9 cellular contexts compared by ENCODE assay signal in genomic region chr20:38873050-38873581, GRCh38. TPM values are rescaled to one million over a fixed set of nuclear protein-coding genes. Genes with fewer than 3 reads are reported as not detected.
DNase-seq lines count a peak whose midpoint lies in the region; ATAC-seq and TF ChIP-seq lines count a peak whose summit lies in the region.
"Had no signal": no experiment of that assay in that cellular context is flagged by ENCODE, and none has a peak within 500 bp of the region (broad histone marks: within the 10 kb centered on the region; RNA-seq: fewer than 3 reads in every experiment).

No MANE protein-coding gene starts in this region.

- ATAC-seq in GM19463 (IDR thresholded peaks at IDR 0.05; ENCODE audit: unreplicated experiment) (peak; percentile 59), HG03558 (IDR thresholded peaks at IDR 0.05; ENCODE audit: extremely low read depth, unreplicated experiment) (peak; percentile 43), GM18873 (IDR thresholded peaks at IDR 0.05; ENCODE audit: low FRiP score, unreplicated experiment) (no peak)
- peak; percentile 89 for ATAC-seq in activated T-cell treated with anti-CD3 and anti-CD28 coated beads, Interleukin-2, amount 50 U/mL, for 4 hours

- peaks cover 88% of the 10 kb centered on the region for H3K4me1 Mint-ChIP-seq in activated T-cell treated with anti-CD3 and anti-CD28 coated beads, Interleukin-2, amount 50 U/mL, for 4 hours (ENCODE audit: low read depth)

- peak; percentile 74 for DNase-seq in activated T-cell treated with anti-CD3 and anti-CD28 coated beads, Interleukin-2, amount 50 U/mL, for 4 hours
- DNase-seq in stimulated activated CD4-positive, alpha-beta T cell treated with anti-CD3 and anti-CD28 coated beads, Interleukin-15, amount 100 ng/mL, for 1 hour (ENCODE audit: low read depth in 1 of 2, low spot score in 1 of 2): peak; percentile 58 to 63
- DNase-seq in brain microvascular endothelial cell: no peak
- no peak for DNase-seq in NCI-H1417 treated with DMSO at 0.1 percent for 48 hours (lab: John Stamatoyannopoulos, UW)
- no peak for DNase-seq in NCI-H345 treated with DMSO at 0.1 percent for 48 hours (lab: John Stamatoyannopoulos, UW; ENCODE audit: unreplicated experiment)

- H3K27me3 ChIP-seq in brain microvascular endothelial cell (replicated peaks): no peaks in the 10 kb centered on the region

- in situ Hi-C loops in brain microvascular endothelial cell (cut with HindIII; ENCODE audit: low pct_ligation_motif_present, low sequenced_read_pairs): no loop called here

- H3K36me3 ChIP-seq in brain microvascular endothelial cell (replicated peaks): no peaks in the 10 kb centered on the region

- no peak overlapping the region for H3K27ac ChIP-seq in brain microvascular endothelial cell
- H3K27ac ChIP-seq: SK-N-MC had no signal

- H3K27me3 Mint-ChIP-seq in activated T-cell treated with anti-CD3 and anti-CD28 coated beads, Interleukin-2, amount 50 U/mL, for 4 hours (ENCODE audit: low read depth): no peaks in the 10 kb centered on the region

- peak overlapping the region; percentile 78 for H3K4me3 Mint-ChIP-seq in activated T-cell treated with anti-CD3 and anti-CD28 coated beads, Interleukin-2, amount 50 U/mL, for 4 hours

- no peak overlapping the region for H3K4me3 ChIP-seq in brain microvascular endothelial cell (ENCODE audit: low read depth, low read length)
- H3K4me3 ChIP-seq: SK-N-MC had no signal

- TF ChIP-seq CTCF in brain microvascular endothelial cell (IDR thresholded peaks at IDR 0.05; ENCODE audit: low read depth, low read length, missing control alignments): no peak

- peaks cover 14% of the 10 kb centered on the region for H3K36me3 Mint-ChIP-seq in activated T-cell treated with anti-CD3 and anti-CD28 coated beads, Interleukin-2, amount 50 U/mL, for 4 hours (ENCODE audit: insufficient read depth)

- no peaks in the 10 kb centered on the region for H3K9me3 Mint-ChIP-seq in activated T-cell treated with anti-CD3 and anti-CD28 coated beads, Interleukin-2, amount 50 U/mL, for 4 hours

RNA-seq across cellular contexts. Expression of gene FAM83D, which starts 53.1 kb away (rescaled TPM):
- 1 to 10 TPM; 1.3 to 1.9 (median 1.4) TPM for total RNA-seq in activated T-cell treated with anti-CD3 and anti-CD28 coated beads, Interleukin-2, amount 50 U/mL, for 4 hours

Comparison
In these comparisons a context has a peak if more than half of its experiments do, and no peak if none do; other contexts are left out.
1. DNase-seq: peak in activated T-cell treated with anti-CD3 and anti-CD28 coated beads, Interleukin-2, amount 50 U/mL, for 4 hours (single experiment) and stimulated activated CD4-positive, alpha-beta T cell treated with anti-CD3 and anti-CD28 coated beads, Interleukin-15, amount 100 ng/mL, for 1 hour (2 of 2); none in brain microvascular endothelial cell (single experiment), NCI-H1417 treated with DMSO at 0.1 percent for 48 hours (single experiment) and NCI-H345 treated with DMSO at 0.1 percent for 48 hours (single experiment).